Comparison of ENCODE assay signal across 11 cellular contexts in genomic region chr3:66609660-66610547, GRCh38.
DNase-seq lines count a peak whose midpoint lies in the region; ATAC-seq and TF ChIP-seq lines count a peak whose summit lies in the region.
"Had no signal": no experiment of that assay in that cellular context is flagged by ENCODE, and none has a peak within 500 bp of the region (broad histone marks: within the 10 kb centered on the region; RNA-seq: fewer than 3 reads in every experiment).

No MANE protein-coding gene starts in this region.

- TF ChIP-seq POLR2A in gastroesophageal sphincter (IDR thresholded peaks at IDR 0.05), result no peak

- H3K4me3 ChIP-seq in ACC112 (ENCODE audit: low read depth, low read length), result no peak overlapping the region
- H3K4me3 ChIP-seq in iPS-18a (ENCODE audit: low read length), result no peak overlapping the region
- no peak overlapping the region for H3K4me3 ChIP-seq in gastroesophageal sphincter
- H3K4me3 ChIP-seq in osteoblast (ENCODE audit: insufficient read depth, low read length), result no peak overlapping the region

- H3K79me2 ChIP-seq in ACC112 (ENCODE audit: control insufficient read depth, insufficient read depth, low read length, unreplicated experiment) (no peaks in the 10 kb centered on the region), osteoblast (ENCODE audit: insufficient read depth, low read length) (no peaks in the 10 kb centered on the region)

- H3K4me1 ChIP-seq in ACC112 (ENCODE audit: control insufficient read depth, insufficient read depth, low read length, unreplicated experiment) (peaks cover 5% of the 10 kb centered on the region), iPS-18a (ENCODE audit: control insufficient read depth, low read depth, low read length) (peaks cover 16% of the 10 kb centered on the region), gastroesophageal sphincter (no peaks in the 10 kb centered on the region), osteoblast (ENCODE audit: insufficient read depth, low read length) (no peaks in the 10 kb centered on the region)

- H3K27me3 ChIP-seq in ACC112 (ENCODE audit: insufficient read depth, low read length) (no peaks in the 10 kb centered on the region), iPS-18a (ENCODE audit: control insufficient read depth, insufficient read depth, low read length) (no peaks in the 10 kb centered on the region), gastroesophageal sphincter (no peaks in the 10 kb centered on the region), osteoblast (ENCODE audit: insufficient read depth, low read length) (no peaks in the 10 kb centered on the region)

- TF ChIP-seq EP300 in gastroesophageal sphincter (IDR thresholded peaks at IDR 0.05), result no peak

- no peaks in the 10 kb centered on the region for H3K36me3 ChIP-seq in ACC112 (ENCODE audit: insufficient read depth, low read length)
- no peaks in the 10 kb centered on the region for H3K36me3 ChIP-seq in iPS-18a (ENCODE audit: control insufficient read depth, low read depth, low read length)
- H3K36me3 ChIP-seq in gastroesophageal sphincter, result no peaks in the 10 kb centered on the region
- no peaks in the 10 kb centered on the region for H3K36me3 ChIP-seq in osteoblast (ENCODE audit: insufficient read depth, low read length)

- no peaks in the 10 kb centered on the region for H3K9me3 ChIP-seq in iPS-18a (ENCODE audit: control insufficient read depth, low read depth, low read length)
- H3K9me3 ChIP-seq in gastroesophageal sphincter, result no peaks in the 10 kb centered on the region
- no peaks in the 10 kb centered on the region for H3K9me3 ChIP-seq in osteoblast (ENCODE audit: low read depth, low read length)

- H2AFZ ChIP-seq in ACC112 (ENCODE audit: low read length, unreplicated experiment), result no peak overlapping the region
- no peak overlapping the region for H2AFZ ChIP-seq in osteoblast (ENCODE audit: low read length)

- no peak overlapping the region for H3K4me2 ChIP-seq in osteoblast (ENCODE audit: insufficient read depth, low read length)

- DNase-seq in NCI-H1092 treated with DMSO at 0.1 percent for 48 hours (lab: John Stamatoyannopoulos, UW), result peak; percentile 81
- peak; percentile 61 for DNase-seq in T1000 (lab: John Stamatoyannopoulos, UW)
- no peak for DNase-seq in GF-D8 (lab: John Stamatoyannopoulos, UW)
- DNase-seq in osteoblast (ENCODE audit: insufficient read length, low spot score, missing footprints), result no peak
- DNase-seq: activated CD4-positive, alpha-beta memory T cell treated with anti-CD3 and anti-CD28 coated beads, Interleukin-2, amount 10 ng/mL, durations not matched to agents 7 days and 5 days; effector CD8-positive, alpha-beta T cell; NCI-H524 treated with DMSO at 0.1 percent for 48 hours had no signal

- no peak for ATAC-seq in gastroesophageal sphincter
- no peak for ATAC-seq in HG03571 (IDR thresholded peaks at IDR 0.05; ENCODE audit: unreplicated experiment)

- WGBS in gastroesophageal sphincter (ENCODE audit: low coverage in 1 of 2), 2 donors, result 85 to 90% methylated on average over 5 to 8 of the region's 8 CpGs

- H3K27ac ChIP-seq in ACC112 (ENCODE audit: low read depth, low read length), result peak overlapping the region; percentile 11; the same call in 1 of the 2 replicates
- peak overlapping the region; percentile 0 for H3K27ac ChIP-seq in iPS-18a (ENCODE audit: low read length)
- no peak overlapping the region for H3K27ac ChIP-seq in gastroesophageal sphincter
- no peak overlapping the region for H3K27ac ChIP-seq in osteoblast (ENCODE audit: low read depth, low read length)

- TF ChIP-seq CTCF in gastroesophageal sphincter (IDR thresholded peaks at IDR 0.05), result no peak
- no peak for TF ChIP-seq CTCF in osteoblast (IDR thresholded peaks at IDR 0.05; ENCODE audit: extremely low read depth, low read depth, low read length)

- H3K9ac ChIP-seq in iPS-18a (ENCODE audit: low read length), result no peak overlapping the region

- no peaks in the 10 kb centered on the region for H4K20me1 ChIP-seq in osteoblast (ENCODE audit: insufficient read depth, low read length)

Comparison
In these comparisons a context has a peak if more than half of its experiments do, and no peak if none do; other contexts are left out.
1. H3K27ac ChIP-seq: peak in ACC112 (single experiment) and iPS-18a (single experiment); none in gastroesophageal sphincter (0 of 4) and osteoblast (single experiment).
2. DNase-seq: peak in NCI-H1092 treated with DMSO at 0.1 percent for 48 hours (single experiment) and T1000 (single experiment); none in GF-D8 (single experiment) and osteoblast (single experiment).